Comparison of ENCODE assay signal across 1 cellular context in genomic region chr16:88804552-88805339, GRCh38.
TF ChIP-seq lines count a peak whose summit lies in the region.

No MANE protein-coding gene starts in this region.

TF ChIP-seq in GM23338, 12 proteins besides CTCF, POLR2A, EP300 and RAD21 (continued from another document):
- no peak for TF ChIP-seq ETS1 (IDR thresholded peaks at IDR 0.05)
- no peak for TF ChIP-seq CREB1 (CRISPR knock-in tag; IDR thresholded peaks at IDR 0.05; ENCODE audit: low read depth)
- TF ChIP-seq EZH2 (IDR thresholded peaks at IDR 0.05; ENCODE audit: low read depth, unreplicated experiment), result no peak
- TF ChIP-seq ZNF462 (CRISPR knock-in tag; IDR thresholded peaks at IDR 0.05), result no peak
- TF ChIP-seq POLR2AphosphoS5 (IDR thresholded peaks at IDR 0.05; ENCODE audit: low read depth), result no peak; the same call in 1 of the 2 replicates
- TF ChIP-seq JUNB (IDR thresholded peaks at IDR 0.05; ENCODE audit: unreplicated experiment), result no peak
- no peak for TF ChIP-seq REST (IDR thresholded peaks at IDR 0.05; ENCODE audit: unreplicated experiment)
TF ChIP-seq in GM23338: peak in this region for 0.
